ENCODE assay signal across 16 cellular contexts in genomic region chr5:36613241-36613640, GRCh38. TPM values are rescaled to one million over a fixed set of nuclear protein-coding genes. Genes with fewer than 3 reads are reported as not detected.
"Had no signal": no experiment of that assay in that cellular context is flagged by ENCODE, and none has a peak within 500 bp of the region (broad histone marks: within the 10 kb centered on the region; RNA-seq: fewer than 3 reads in every experiment).

No MANE protein-coding gene starts in this region.

- H3K4me3 Mint-ChIP-seq: activated naive CD4-positive, alpha-beta T cell treated with anti-CD3 and anti-CD28 coated beads, Interleukin-2, amount 50 U/mL, for 24 hours; activated T-cell treated with anti-CD3 and anti-CD28 coated beads, Interleukin-2, amount 50 U/mL, for 72 hours; memory B cell; naive thymus-derived CD8-positive, alpha-beta T cell had no signal

- ATAC-seq: activated CD4-positive, CD25-positive, alpha-beta regulatory T cell treated with anti-CD3 and anti-CD28 coated beads, Interleukin-2, amount 50 U/mL, for 24 hours; activated T-cell treated with anti-CD3 and anti-CD28 coated beads, Interleukin-2, amount 50 U/mL, for 72 hours; heart left ventricle; right lobe of liver had no signal

- H3K4me1 Mint-ChIP-seq: activated naive CD4-positive, alpha-beta T cell treated with anti-CD3 and anti-CD28 coated beads, Interleukin-2, amount 50 U/mL, for 24 hours; memory B cell; naive thymus-derived CD8-positive, alpha-beta T cell had no signal

- H3K9me3 ChIP-seq: heart left ventricle, right lobe of liver had no signal

- DNase-seq: activated CD4-positive, alpha-beta T cell treated with anti-CD3 and anti-CD28 coated beads, Interleukin-2, amount 50 U/mL, for 4 hours; activated gamma-delta T cell; activated T-cell treated with anti-CD3 and anti-CD28 coated beads, Interleukin-2, amount 50 U/mL, for 72 hours; heart left ventricle; kidney glomerular epithelial cell; naive thymus-derived CD8-positive, alpha-beta T cell; right lobe of liver; small intestine; stimulated activated CD4-positive, alpha-beta T cell treated with anti-CD3 and anti-CD28 coated beads, Interleukin-4, amount 100 ng/mL, for 1 hour; T-helper 1 cell; T-helper 9 cell had no signal

- H3K36me3 ChIP-seq: cardiac muscle cell, right lobe of liver had no signal

- H3K27ac ChIP-seq: cardiac muscle cell, right lobe of liver had no signal

- H3K36me3 Mint-ChIP-seq: activated naive CD4-positive, alpha-beta T cell treated with anti-CD3 and anti-CD28 coated beads, Interleukin-2, amount 50 U/mL, for 24 hours; naive thymus-derived CD8-positive, alpha-beta T cell had no signal

- H3K9me3 Mint-ChIP-seq: activated naive CD4-positive, alpha-beta T cell treated with anti-CD3 and anti-CD28 coated beads, Interleukin-2, amount 50 U/mL, for 24 hours; activated T-cell treated with anti-CD3 and anti-CD28 coated beads, Interleukin-2, amount 50 U/mL, for 72 hours had no signal

- H3K27me3 ChIP-seq: cardiac muscle cell, right lobe of liver had no signal

- H3K4me3 ChIP-seq: cardiac muscle cell, heart left ventricle, right lobe of liver had no signal

- H3K27ac Mint-ChIP-seq: activated naive CD4-positive, alpha-beta T cell treated with anti-CD3 and anti-CD28 coated beads, Interleukin-2, amount 50 U/mL, for 24 hours; activated T-cell treated with anti-CD3 and anti-CD28 coated beads, Interleukin-2, amount 50 U/mL, for 72 hours; memory B cell; naive thymus-derived CD8-positive, alpha-beta T cell had no signal

- H3K4me1 ChIP-seq: right lobe of liver had no signal

RNA-seq across cellular contexts. Expression of gene SLC1A3, which starts 6.8 kb away (rescaled TPM):
- total RNA-seq: naive thymus-derived CD8-positive, alpha-beta T cell; pulmonary artery endothelial cell had no signal
